Comparison of ENCODE assay signal across 8 cellular contexts in genomic region chr21:16419188-16419874, GRCh38.
DNase-seq lines count a peak whose midpoint lies in the region; ATAC-seq and TF ChIP-seq lines count a peak whose summit lies in the region.

No MANE protein-coding gene starts in this region.

- no peaks in the 10 kb centered on the region for H3K79me2 ChIP-seq in MM.1S (ENCODE audit: low read length)

- no peaks in the 10 kb centered on the region for H4K20me1 ChIP-seq in MM.1S (ENCODE audit: insufficient read depth, low read length)

- TF ChIP-seq CTCF in MM.1S (IDR thresholded peaks at IDR 0.05; ENCODE audit: low read length), result no peak

- no peak overlapping the region for H2AFZ ChIP-seq in MM.1S (ENCODE audit: low read length)

- ATAC-seq in Right ventricle myocardium inferior (peak; percentile 96), HG02884 (IDR thresholded peaks at IDR 0.05; ENCODE audit: unreplicated experiment) (no peak)

- intact Hi-C loops in Right ventricle myocardium inferior (cut with DNase I), result loop anchor here (1.0 to 5.0 kb wide), 3 partner anchors 43 to 116 kb away; no protein-coding TSS in a partner anchor

- no peak overlapping the region for H3K4me2 ChIP-seq in MM.1S (ENCODE audit: low read depth, low read length)

- no peak overlapping the region for H3K9ac ChIP-seq in MM.1S (ENCODE audit: low read length)

- H3K36me3 ChIP-seq in SJSA1 (no peaks in the 10 kb centered on the region), MM.1S (replicated peaks; ENCODE audit: insufficient read depth, low read length) (no peaks in the 10 kb centered on the region)
- no peaks in the 10 kb centered on the region for H3K36me3 ChIP-seq in effector memory CD4-positive, alpha-beta T cell (ENCODE audit: control insufficient read depth, insufficient read depth, low read length)

- no peaks in the 10 kb centered on the region for H3K9me2 ChIP-seq in MM.1S (replicated peaks; ENCODE audit: insufficient read depth, low read length)

- H3K27ac ChIP-seq in SJSA1 (peak overlapping the region; percentile 23; the same call in 1 of the 2 replicates), MM.1S (ENCODE audit: low read length) (no peak overlapping the region)
- H3K27ac ChIP-seq in effector memory CD4-positive, alpha-beta T cell (ENCODE audit: insufficient read depth, low read length, poor library complexity, severe bottlenecking), result no peak overlapping the region

- DNase-seq in DMS79 treated with DMSO at 0.1 percent for 48 hours (lab: John Stamatoyannopoulos, UW) (peak; percentile 93), SJSA1 (ENCODE audit: low read depth in 1 of 2, low spot score in 2 of 2) (peak; percentile 65), Right ventricle myocardium inferior (ENCODE audit: missing footprints) (peak; percentile 79), putamen (ENCODE audit: low spot score) (peak; percentile 68), KG1 (lab: John Stamatoyannopoulos, UW) (no peak), MM.1S (no peak)
- DNase-seq in effector memory CD4-positive, alpha-beta T cell, result no peak

- no peaks in the 10 kb centered on the region for H3F3A ChIP-seq in MM.1S (ENCODE audit: insufficient read depth, low read length)

- H3K4me1 ChIP-seq in SJSA1 (replicated peaks) (no peaks in the 10 kb centered on the region; the same call in 1 of the 2 replicates), MM.1S (ENCODE audit: low read length) (no peaks in the 10 kb centered on the region)
- no peaks in the 10 kb centered on the region for H3K4me1 ChIP-seq in effector memory CD4-positive, alpha-beta T cell (ENCODE audit: control insufficient read depth, insufficient read depth, low read length, poor library complexity, severe bottlenecking)

- no peaks in the 10 kb centered on the region for H3K27me3 ChIP-seq in SJSA1 (replicated peaks)
- no peaks in the 10 kb centered on the region for H3K27me3 ChIP-seq in MM.1S (replicated peaks; ENCODE audit: insufficient read depth, low read length)
- H3K27me3 ChIP-seq in effector memory CD4-positive, alpha-beta T cell (replicated peaks; ENCODE audit: control insufficient read depth, insufficient read depth, low read length, poor library complexity, severe bottlenecking), result no peaks in the 10 kb centered on the region

- H3K9me3 ChIP-seq in SJSA1 (replicated peaks) (no peaks in the 10 kb centered on the region), MM.1S (replicated peaks; ENCODE audit: insufficient read depth, low read length) (no peaks in the 10 kb centered on the region)
- H3K9me3 ChIP-seq in effector memory CD4-positive, alpha-beta T cell (ENCODE audit: control insufficient read depth, low read length), result no peaks in the 10 kb centered on the region

- peak overlapping the region; percentile 30 for H3K4me3 ChIP-seq in SJSA1
- H3K4me3 ChIP-seq in MM.1S (ENCODE audit: low read length), result no peak overlapping the region
- H3K4me3 ChIP-seq in effector memory CD4-positive, alpha-beta T cell (ENCODE audit: insufficient read depth, low read depth, low read length, poor library complexity, severe bottlenecking), result no peak overlapping the region

Comparison
In these comparisons a context has a peak if more than half of its experiments do, and no peak if none do; other contexts are left out.
1. DNase-seq: peak in DMS79 treated with DMSO at 0.1 percent for 48 hours (single experiment), SJSA1 (2 of 2), Right ventricle myocardium inferior (single experiment) and putamen (single experiment); none in KG1 (single experiment), MM.1S (single experiment) and effector memory CD4-positive, alpha-beta T cell (0 of 3).